14 cellular contexts compared by ENCODE assay signal in genomic region chr2:234960091-234961088, GRCh38. TPM values are rescaled to one million over a fixed set of nuclear protein-coding genes. Genes with fewer than 3 reads are reported as not detected.
DNase-seq lines count a peak whose midpoint lies in the region; ATAC-seq and TF ChIP-seq lines count a peak whose summit lies in the region.
"Had no signal": no experiment of that assay in that cellular context is flagged by ENCODE, and none has a peak within 500 bp of the region (broad histone marks: within the 10 kb centered on the region; RNA-seq: fewer than 3 reads in every experiment).

No MANE protein-coding gene starts in this region.

- H3K9ac ChIP-seq in GM23248 (peak overlapping the region; percentile 15; the same call in 1 of the 2 replicates), fibroblast of lung (ENCODE audit: insufficient read depth, low read length) (no peak overlapping the region)

- H3K27me3 ChIP-seq in GM23248 (replicated peaks; ENCODE audit: insufficient read depth) (no peaks in the 10 kb centered on the region), fibroblast of lung (ENCODE audit: control insufficient read depth, insufficient read depth, low read length) (no peaks in the 10 kb centered on the region), osteoblast (ENCODE audit: insufficient read depth, low read length) (no peaks in the 10 kb centered on the region)

- TF ChIP-seq CTCF in fibroblast of lung (conservative IDR thresholded peaks at IDR 0.05 in 1 of 2, IDR thresholded peaks at IDR 0.05 in 1 of 2; ENCODE audit: low read depth in 1 of 2, low read length in 2 of 2) = no peak
- no peak for TF ChIP-seq CTCF in osteoblast (IDR thresholded peaks at IDR 0.05; ENCODE audit: extremely low read depth, low read depth, low read length)

- H3K9me2 ChIP-seq in GM23248 (ENCODE audit: insufficient read depth) = no peaks in the 10 kb centered on the region

- ATAC-seq in GM19397 (IDR thresholded peaks at IDR 0.05; ENCODE audit: unreplicated experiment) = no peak
- ATAC-seq: SK-N-SH treated with all-trans-retinoic acid at 6 μM for 48 hours; stimulated activated effector memory CD8-positive, alpha-beta T cell treated with anti-CD3 and anti-CD28 coated beads, Interleukin-12 subunit alpha, Interleukin-12 subunit beta, amount 100 ng/mL, for 72 hours had no signal

- H3K79me2 ChIP-seq in GM23248 (ENCODE audit: insufficient read depth) = peaks cover 99% of the 10 kb centered on the region
- H3K79me2 ChIP-seq in fibroblast of lung (ENCODE audit: control insufficient read depth, insufficient read depth, low read length) = peaks cover 100% of the 10 kb centered on the region
- H3K79me2 ChIP-seq in osteoblast (ENCODE audit: insufficient read depth, low read length) = peaks cover 100% of the 10 kb centered on the region

- H3K9me3 ChIP-seq in GM23248 (ENCODE audit: low read depth) (no peaks in the 10 kb centered on the region), fibroblast of lung (ENCODE audit: control insufficient read depth, insufficient read depth, low read depth, low read length) (no peaks in the 10 kb centered on the region), osteoblast (ENCODE audit: low read depth, low read length) (no peaks in the 10 kb centered on the region)

- H3K4me3 ChIP-seq in GM23248 = no peak overlapping the region; the same call in 1 of the 2 replicates
- no peak overlapping the region for H3K4me3 ChIP-seq in fibroblast of lung (replicated peaks in 1 of 4; ENCODE audit: control extremely low read depth in 1 of 4, insufficient read depth in 1 of 4, low read depth in 3 of 4, low read length in 4 of 4)
- no peak overlapping the region for H3K4me3 ChIP-seq in osteoblast (ENCODE audit: insufficient read depth, low read length)

- H4K20me1 ChIP-seq in GM23248 (ENCODE audit: insufficient read depth) (peaks cover 7% of the 10 kb centered on the region), fibroblast of lung (ENCODE audit: control insufficient read depth, extremely low read depth, insufficient read depth, low read length) (peaks cover 2% of the 10 kb centered on the region), osteoblast (ENCODE audit: insufficient read depth, low read length) (peaks cover 82% of the 10 kb centered on the region)

- peak overlapping the region; percentile 58 for H3K27ac ChIP-seq in GM23248
- peak overlapping the region; percentile 49 for H3K27ac ChIP-seq in fibroblast of lung (ENCODE audit: insufficient read depth, low read length)
- peak overlapping the region; percentile 13 for H3K27ac ChIP-seq in osteoblast (ENCODE audit: low read depth, low read length)
- H3K27ac ChIP-seq: epithelial cell of prostate had no signal

- H3K4me1 ChIP-seq in GM23248 (ENCODE audit: insufficient read depth) (peaks cover 76% of the 10 kb centered on the region), fibroblast of lung (ENCODE audit: control insufficient read depth, extremely low read depth, insufficient read depth, low read length) (peaks cover 22% of the 10 kb centered on the region), osteoblast (ENCODE audit: insufficient read depth, low read length) (peaks cover 67% of the 10 kb centered on the region)

- H2AFZ ChIP-seq in GM23248 = no peak overlapping the region
- no peak overlapping the region for H2AFZ ChIP-seq in fibroblast of lung (ENCODE audit: low read length)
- H2AFZ ChIP-seq in osteoblast (ENCODE audit: low read length) = no peak overlapping the region

- in situ Hi-C loops in GM23248 (cut with MboI) = loop anchor here (25.0 kb wide), 1 partner anchor 398 kb away; no protein-coding TSS in a partner anchor

- H3F3A ChIP-seq in GM23248 (ENCODE audit: insufficient read depth) = peaks cover 76% of the 10 kb centered on the region

- H3K4me2 ChIP-seq in GM23248 (ENCODE audit: unreplicated experiment) = peak overlapping the region; percentile 43
- H3K4me2 ChIP-seq in fibroblast of lung (ENCODE audit: extremely low read depth, insufficient read depth, low read length) = peak overlapping the region; percentile 45
- H3K4me2 ChIP-seq in osteoblast (ENCODE audit: insufficient read depth, low read length) = no peak overlapping the region

- no peaks in the 10 kb centered on the region for H3K36me3 ChIP-seq in GM23248 (ENCODE audit: low read depth)
- H3K36me3 ChIP-seq in fibroblast of lung (ENCODE audit: control insufficient read depth, insufficient read depth, low read length) = peaks cover 2% of the 10 kb centered on the region
- H3K36me3 ChIP-seq in osteoblast (ENCODE audit: insufficient read depth, low read length) = peaks cover 12% of the 10 kb centered on the region

- 40 to 45% methylated on average over 14 of the region's 14 CpGs for WGBS in GM23248 (ENCODE audit: low coverage in 1 of 2, low lambda C conversion rate in 2 of 2, missing lambda C conversion rate in 2 of 2), 2 experiments

- peak; percentile 53 for DNase-seq in GM23248
- DNase-seq in NCI-H345 (lab: John Stamatoyannopoulos, UW) = peak; percentile 69
- peak; percentile 66 to 76 for DNase-seq in fibroblast of lung (ENCODE audit: low read depth in 2 of 2)
- no peak for DNase-seq in osteoblast (ENCODE audit: insufficient read length, low spot score, missing footprints)
- DNase-seq in GM19238 (ENCODE audit: insufficient read length, low spot score) = no peak
- no peak for DNase-seq in activated gamma-delta T cell (lab: John Stamatoyannopoulos, UW)
- DNase-seq in NCI-H187 (lab: John Stamatoyannopoulos, UW) = no peak
- DNase-seq: activated CD4-positive, alpha-beta T cell treated with anti-CD3 and anti-CD28 coated beads for 48 hours; Calu3; NCI-H1105 treated with DMSO at 0.1 percent for 48 hours had no signal

RNA-seq across cellular contexts. Expression of gene SH3BP4, which starts 8.6 kb away (rescaled TPM):
- 96.0 and 100 TPM in 2 replicates for total RNA-seq in GM23248 (2014; rRNA removed; shearing (Covaris generic))
- polyA plus RNA-seq in GM23248 (2016; fragmentation: Nextera tagmentation; extraction: Ambion mirVana) = 59.3 and 59.5 TPM in 2 replicates
- 36.5 and 74.8 TPM in 2 replicates for total RNA-seq in fibroblast of lung
- polyA plus RNA-seq in fibroblast of lung = 86.6 and 150 TPM in 2 replicates
- polyA plus RNA-seq in fibroblast of lung (2012) = 68.3 and 92.3 TPM in 2 replicates
- polyA minus RNA-seq in fibroblast of lung (ENCODE audit: low replicate concordance) = 287 and 396 TPM in 2 replicates
- 113 and 121 TPM in 2 replicates for total RNA-seq in osteoblast

Comparison
In these comparisons a context has a peak if more than half of its experiments do, and no peak if none do; other contexts are left out.
1. DNase-seq: peak in GM23248 (single experiment), NCI-H345 (single experiment) and fibroblast of lung (2 of 2); none in osteoblast (single experiment), GM19238 (single experiment), activated gamma-delta T cell (single experiment) and NCI-H187 (0 of 2).
2. Peak in every context shown above with its lines, with median percentiles within 50 percentile points of each other: H3K27ac ChIP-seq.